Comparison of ENCODE assay signal across 10 cellular contexts in genomic region chr13:44347905-44348304, GRCh38.
"Had no signal": no experiment of that assay in that cellular context is flagged by ENCODE, and none has a peak within 500 bp of the region (broad histone marks: within the 10 kb centered on the region; RNA-seq: fewer than 3 reads in every experiment).

No MANE protein-coding gene starts in this region.

- H3K9me3 ChIP-seq: colonic mucosa had no signal

- ATAC-seq: foreskin keratinocyte had no signal

- DNase-seq: activated CD4-positive, alpha-beta T cell treated with anti-CD3 and anti-CD28 coated beads for 1 hour; activated CD4-positive, alpha-beta T cell treated with anti-CD3 and anti-CD28 coated beads, Interleukin-2, amount 50 U/mL, for 48 hours; activated gamma-delta T cell treated with Interleukin-2 at 50 U/mL for 16 hours; activated naive CD8-positive, alpha-beta T cell treated with anti-CD3 and anti-CD28 coated beads, Interleukin-2, amount 10 ng/mL, durations not matched to agents 7 days and 5 days; activated T-cell treated with anti-CD3 and anti-CD28 coated beads, Interleukin-2, amount 50 U/mL, for 48 hours; colonic mucosa; effector CD8-positive, alpha-beta T cell; foreskin keratinocyte; mammary epithelial cell had no signal

- H3K4me1 ChIP-seq: colonic mucosa, foreskin keratinocyte had no signal

- H3K27me3 ChIP-seq: colonic mucosa, foreskin keratinocyte had no signal

- H3K36me3 ChIP-seq: colonic mucosa had no signal

- H3K4me3 ChIP-seq: colonic mucosa had no signal

- H3K27ac ChIP-seq: colonic mucosa, epithelial cell of prostate, foreskin keratinocyte had no signal
